ENCODE assay signal across 1 cellular context in the genomic region with DNA sequence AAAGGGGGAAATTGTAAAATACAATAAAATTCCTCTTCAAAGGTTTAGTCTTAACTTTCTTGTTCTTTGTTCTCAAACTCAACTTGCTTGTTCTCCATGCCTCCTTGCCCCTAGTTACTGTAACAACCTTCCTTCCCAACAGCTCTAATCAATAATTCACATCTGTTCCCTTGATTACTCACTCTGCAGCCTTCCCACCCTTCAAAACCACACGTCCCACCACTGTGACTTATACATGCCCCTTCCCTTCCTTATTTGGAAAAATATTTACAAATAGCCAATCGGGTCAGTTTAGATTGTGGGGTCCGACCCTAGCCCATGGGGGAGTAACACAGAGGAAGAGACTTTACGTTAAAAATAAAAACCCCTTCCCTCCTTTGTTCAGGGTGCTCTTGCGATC.
TF ChIP-seq lines count a peak whose summit lies in the region.

No MANE protein-coding gene starts in this region.

TF ChIP-seq in K562, 482 proteins besides CTCF, POLR2A, EP300 and RAD21 (continued from another document):
- TF ChIP-seq, protein P1, sequence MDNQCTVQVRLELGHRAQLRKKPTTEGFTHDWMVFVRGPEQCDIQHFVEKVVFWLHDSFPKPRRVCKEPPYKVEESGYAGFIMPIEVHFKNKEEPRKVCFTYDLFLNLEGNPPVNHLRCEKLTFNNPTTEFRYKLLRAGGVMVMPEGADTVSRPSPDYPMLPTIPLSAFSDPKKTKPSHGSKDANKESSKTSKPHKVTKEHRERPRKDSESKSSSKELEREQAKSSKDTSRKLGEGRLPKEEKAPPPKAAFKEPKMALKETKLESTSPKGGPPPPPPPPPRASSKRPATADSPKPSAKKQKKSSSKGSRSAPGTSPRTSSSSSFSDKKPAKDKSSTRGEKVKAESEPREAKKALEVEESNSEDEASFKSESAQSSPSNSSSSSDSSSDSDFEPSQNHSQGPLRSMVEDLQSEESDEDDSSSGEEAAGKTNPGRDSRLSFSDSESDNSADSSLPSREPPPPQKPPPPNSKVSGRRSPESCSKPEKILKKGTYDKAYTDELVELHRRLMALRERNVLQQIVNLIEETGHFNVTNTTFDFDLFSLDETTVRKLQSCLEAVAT (IDR thresholded peaks at IDR 0.05), result peak in 1 of 2 experiments; percentile 83; a peak in 2 of 4 replicates
